In the genomic region with DNA sequence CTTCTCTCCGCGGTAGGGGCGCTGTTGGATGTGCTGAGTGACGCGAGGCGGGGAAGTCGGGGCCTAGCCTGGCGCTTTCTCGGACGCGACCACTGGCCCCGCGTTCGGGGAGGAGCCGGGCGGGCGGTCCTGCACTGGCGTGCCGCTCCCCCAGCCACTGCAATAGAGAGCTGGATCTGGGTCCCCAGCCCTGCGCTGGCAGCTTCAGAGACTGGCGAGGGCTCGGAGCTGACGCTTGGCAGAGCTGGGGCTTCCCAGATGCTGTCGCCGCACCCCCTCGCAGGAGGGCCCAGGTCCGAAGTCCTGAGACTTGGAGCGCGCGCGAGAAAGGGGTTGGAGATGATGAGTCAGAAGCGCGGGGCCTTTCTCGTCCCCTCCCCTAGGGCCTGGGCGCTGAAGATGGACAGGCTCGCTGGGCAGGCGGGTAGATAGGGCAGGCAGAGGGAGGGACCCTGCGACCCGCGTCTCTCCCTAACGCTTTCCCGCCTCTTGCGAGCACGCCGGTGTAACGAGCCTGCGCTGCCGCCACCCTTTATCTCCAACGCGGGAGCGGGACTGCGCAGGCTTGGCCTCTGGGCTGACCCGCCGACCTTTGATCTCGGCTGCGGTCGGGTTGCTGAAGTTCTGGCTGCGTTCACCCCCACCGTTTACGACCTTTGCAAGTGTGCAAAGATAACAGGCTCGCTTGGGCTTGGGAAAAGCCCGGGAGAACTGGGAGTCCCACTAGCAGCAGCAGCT, we compare ENCODE assay signal across 8 cellular contexts. TPM values are rescaled to one million over a fixed set of nuclear protein-coding genes. Genes with fewer than 3 reads are reported as not detected.
A peak's percentile ranks its signal among the peaks of the same experiment; 100 is the strongest.
DNase-seq lines count a peak whose midpoint lies in the region; ATAC-seq and TF ChIP-seq lines count a peak whose summit lies in the region.

No MANE protein-coding gene starts in this region.

- ATAC-seq in GM19351 (IDR thresholded peaks at IDR 0.05; ENCODE audit: unreplicated experiment): peak; percentile 88
- peak; percentile 84 for ATAC-seq in HG03520 (IDR thresholded peaks at IDR 0.05; ENCODE audit: unreplicated experiment)
- ATAC-seq in left lung: peak; percentile 93

- H3K4me3 Mint-ChIP-seq in CD14-positive monocyte: peak overlapping the region; percentile 81 to 85

- peaks cover 0 to 10% (median 7%) of the 10 kb centered on the region in 3 donors for H3K27me3 Mint-ChIP-seq in CD14-positive monocyte (ENCODE audit: low read depth in 3 of 3)

- no peaks in the 10 kb centered on the region for H3K9me3 ChIP-seq in left lung

- peak; percentile 96 for DNase-seq in CD14-positive monocyte (ENCODE audit: low spot score)
- DNase-seq in NCI-H526 treated with DMSO at 0.1 percent for 48 hours (lab: John Stamatoyannopoulos, UW): peak; percentile 92
- peak; percentile 94 for DNase-seq in activated CD4-positive, alpha-beta T cell treated with anti-CD3 and anti-CD28 coated beads, Interleukin-2, amount 50 U/mL, for 1 hour
- peak; percentile 96 for DNase-seq in dedifferentiated amniotic fluid mesenchymal stem cell (ENCODE audit: extremely low spot score)
- peak; percentile 97 to 98 for DNase-seq in left lung
- DNase-seq in stimulated activated CD4-positive, alpha-beta T cell treated with anti-CD3 and anti-CD28 coated beads, Interleukin-2, amount 100 ng/mL, for 4 hours (ENCODE audit: low read depth): peak; percentile 90

- H3K36me3 Mint-ChIP-seq in CD14-positive monocyte: no peaks in the 10 kb centered on the region

- H3K27ac ChIP-seq in left lung: peak overlapping the region; percentile 97 to 98

- peaks cover 46% of the 10 kb centered on the region for H3K4me1 Mint-ChIP-seq in CD14-positive monocyte

- peaks cover 25 to 52% of the 10 kb centered on the region in 2 donors for H3K4me1 ChIP-seq in left lung

- peak overlapping the region; percentile 54 to 71 for H3K4me3 ChIP-seq in left lung

- H3K9me3 Mint-ChIP-seq in CD14-positive monocyte: no peaks in the 10 kb centered on the region

- peaks cover 0 to 5% of the 10 kb centered on the region in 2 donors for H3K27me3 ChIP-seq in left lung

- TF ChIP-seq CTCF in CD14-positive monocyte (IDR thresholded peaks at IDR 0.05): peak; percentile 65
- TF ChIP-seq CTCF in left lung (IDR thresholded peaks at IDR 0.05): peak; percentile 75 to 80

- intact Hi-C loops in CD14-positive monocyte (cut with micrococcal nuclease): loop anchor here (2.0 to 10.0 kb wide), 5 partner anchors 33 to 639 kb away; a partner anchor contains a TSS
- intact Hi-C loops in left lung (cut with DNase I): no loop called here

- H3K27ac Mint-ChIP-seq in CD14-positive monocyte: peak overlapping the region; percentile 97 to 99 (median 98)

- no peaks in the 10 kb centered on the region for H3K36me3 ChIP-seq in left lung

RNA-seq across cellular contexts. Expression of a gene that starts 3.0 kb away (rescaled TPM):
- not detected for polyA plus RNA-seq in CD14-positive monocyte
- total RNA-seq in left lung: under 1 TPM; 0.58 to 0.85 TPM

RNA-seq across cellular contexts. Expression of a gene that starts 5.4 kb away (rescaled TPM):
- under 1 TPM; 0.49 to 0.68 TPM for polyA plus RNA-seq in CD14-positive monocyte
- 10 to 100 TPM; 33.7 to 40.8 TPM for total RNA-seq in left lung

RNA-seq across cellular contexts. Expression of a gene that starts 33.8 kb away (rescaled TPM):
- polyA plus RNA-seq in CD14-positive monocyte: 10 to 100 TPM; 12.1 to 15.3 TPM
- total RNA-seq in left lung: 10 to 100 TPM; 34.7 to 41.5 TPM

RNA-seq across cellular contexts. Expression of a gene that starts 46.3 kb away (rescaled TPM):
- polyA plus RNA-seq in CD14-positive monocyte: not detected
- total RNA-seq in left lung: not detected

RNA-seq across cellular contexts. Expression of a gene that starts 52.0 kb away (rescaled TPM):
- not detected for polyA plus RNA-seq in CD14-positive monocyte
- not detected for total RNA-seq in left lung

Comparison
In these comparisons a context has a peak if more than half of its experiments do, and no peak if none do; other contexts are left out.
1. Peak in every context shown above with its lines: DNase-seq, ATAC-seq, H3K4me3 ChIP-seq and H3K27ac ChIP-seq.
2. intact Hi-C loops: an anchor here in CD14-positive monocyte (2.0 to 10.0 kb wide); none called in left lung.